ENCODE assay signal across 27 cellular contexts in the genomic region with DNA sequence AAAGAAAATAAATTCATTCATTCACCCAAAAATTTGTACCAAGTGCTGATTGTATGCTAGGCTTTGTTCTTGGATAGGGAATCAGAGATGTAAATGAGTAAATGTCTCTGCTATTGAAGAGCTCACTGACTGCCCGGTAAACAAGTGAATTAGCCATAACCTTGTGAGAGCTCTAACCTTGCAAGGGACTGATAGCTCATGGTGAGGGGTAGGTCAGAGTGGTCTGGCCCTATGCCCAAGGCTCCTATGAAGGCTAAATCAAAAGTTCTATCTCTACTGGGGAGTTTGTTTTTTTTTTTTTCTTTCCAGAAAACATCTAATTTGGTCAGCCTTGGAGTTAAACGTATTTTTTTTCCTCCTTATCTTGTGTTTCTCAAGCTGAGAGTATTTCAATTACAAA.
"Had no signal": no experiment of that assay in that cellular context is flagged by ENCODE, and none has a peak within 500 bp of the region (broad histone marks: within the 10 kb centered on the region; RNA-seq: fewer than 3 reads in every experiment).

No MANE protein-coding gene starts in this region.

- H3K27ac ChIP-seq: neutrophil, parathyroid adenoma, psoas muscle, right lobe of liver, sigmoid colon, suprapubic skin, testis, tibial artery, transverse colon, upper lobe of right lung, uterus had no signal

- H3K27me3 ChIP-seq: neutrophil, right lobe of liver, sigmoid colon, suprapubic skin, testis, tibial artery, transverse colon, upper lobe of right lung, uterus had no signal

- H3K4me3 ChIP-seq: psoas muscle, right lobe of liver, sigmoid colon, suprapubic skin, testis, tibial artery, transverse colon, upper lobe of right lung, uterus had no signal

- H3K9me3 ChIP-seq: neutrophil, psoas muscle, right lobe of liver, sigmoid colon, suprapubic skin, testis, tibial artery, transverse colon, upper lobe of right lung, uterus had no signal

- H3K36me3 ChIP-seq: neutrophil, right lobe of liver, sigmoid colon, suprapubic skin, tibial artery, transverse colon, upper lobe of right lung, uterus had no signal

- ATAC-seq: naive thymus-derived CD8-positive, alpha-beta T cell; natural killer cell treated with Interleukin-12 subunit alpha and Interleukin-12 subunit beta and Interleukin-15 and Interleukin-18, amount 100 ng/mL, for 72 hours; psoas muscle; right cardiac atrium; right lobe of liver; stimulated activated memory B cell treated with anti-CD40 and anti-IgM and Interleukin-4, amounts not matched to agents 10 μg/mL and 1 μg/mL and 100 μg/mL, for 72 hours; stimulated activated naive CD8-positive, alpha-beta T cell treated with anti-CD3 and anti-CD28 coated beads, Interleukin-15, amount 100 ng/mL, for 72 hours; stimulated activated naive CD8-positive, alpha-beta T cell treated with anti-CD3 and anti-CD28 coated beads, Interleukin-15, Interleukin-2, amounts not matched to agents 100 U/mL and 50 U/mL, for 24 hours; upper lobe of right lung had no signal

- DNase-seq: naive thymus-derived CD8-positive, alpha-beta T cell; nucleus accumbens; posterior cingulate gyrus; psoas muscle; right cardiac atrium; right lobe of liver; sigmoid colon; small intestine; stimulated activated CD4-positive, alpha-beta T cell treated with anti-CD3 and anti-CD28 coated beads, Interleukin-12 subunit alpha, Interleukin-12 subunit beta, amount 100 ng/mL, for 4 hours; stimulated activated CD4-positive, alpha-beta T cell treated with anti-CD3 and anti-CD28 coated beads, Interleukin-1b, Interleukin-23, amount 100 ng/mL, for 48 hours; stimulated activated CD4-positive, alpha-beta T cell treated with anti-CD3 and anti-CD28 coated beads, Interleukin-4, amount 100 ng/mL, for 1 hour; stimulated activated CD4-positive, alpha-beta T cell treated with anti-CD3 and anti-CD28 coated beads, Interleukin-4, amount 100 ng/mL, for 4 hours; stimulated activated CD8-positive, alpha-beta memory T cell treated with anti-CD3 and anti-CD28 coated beads, Interleukin-4, amount 100 ng/mL, for 48 hours; stimulated activated naive CD4-positive, alpha-beta T cell; stimulated activated naive CD8-positive, alpha-beta T cell treated with anti-CD3 and anti-CD28 coated beads, Interleukin-15, amount 100 ng/mL, for 72 hours; stimulated activated naive CD8-positive, alpha-beta T cell treated with anti-CD3 and anti-CD28 coated beads, Interleukin-15, Interleukin-2, amounts not matched to agents 100 U/mL and 50 U/mL, for 24 hours; substantia nigra; testis; tibial artery; transverse colon; upper lobe of right lung; uterus had no signal

- H3K4me1 ChIP-seq: parathyroid adenoma, psoas muscle, right lobe of liver, upper lobe of right lung, uterus had no signal
